In genomic region chr5:29005386-29005785, GRCh38 we compare ENCODE assay signal across 11 cellular contexts.
DNase-seq lines count a peak whose midpoint lies in the region; ATAC-seq and TF ChIP-seq lines count a peak whose summit lies in the region.
"Had no signal": no experiment of that assay in that cellular context is flagged by ENCODE, and none has a peak within 500 bp of the region (broad histone marks: within the 10 kb centered on the region; RNA-seq: fewer than 3 reads in every experiment).

No MANE protein-coding gene starts in this region.

- no peaks in the 10 kb centered on the region for H3K9me3 Mint-ChIP-seq in osteocyte (ENCODE audit: unreplicated experiment)

- H3K27me3 Mint-ChIP-seq in osteocyte (ENCODE audit: unreplicated experiment): peaks cover 8% of the 10 kb centered on the region
- H3K27me3 Mint-ChIP-seq: IgD-negative memory B cell; natural killer cell treated with Interleukin-12 subunit alpha and Interleukin-12 subunit beta and Interleukin-15 and Interleukin-18, amount 100 ng/mL, for 72 hours had no signal

- H3K27ac ChIP-seq in brain microvascular endothelial cell: no peak overlapping the region

- H3K27ac Mint-ChIP-seq in osteocyte (ENCODE audit: unreplicated experiment): no peak overlapping the region
- H3K27ac Mint-ChIP-seq: natural killer cell treated with Interleukin-12 subunit alpha and Interleukin-12 subunit beta and Interleukin-15 and Interleukin-18, amount 100 ng/mL, for 72 hours had no signal

- H3K27me3 ChIP-seq in brain microvascular endothelial cell (replicated peaks): no peaks in the 10 kb centered on the region

- ATAC-seq in left colon (no peak), GM18858 (IDR thresholded peaks at IDR 0.05; ENCODE audit: unreplicated experiment) (no peak)
- ATAC-seq: natural killer cell treated with Interleukin-12 subunit alpha and Interleukin-12 subunit beta and Interleukin-15 and Interleukin-18, amount 100 ng/mL, for 72 hours had no signal

- H3K4me3 ChIP-seq in brain microvascular endothelial cell (ENCODE audit: low read depth, low read length): no peak overlapping the region

- no peak overlapping the region for H3K4me3 Mint-ChIP-seq in osteocyte (ENCODE audit: unreplicated experiment)
- H3K4me3 Mint-ChIP-seq: IgD-negative memory B cell; natural killer cell treated with Interleukin-12 subunit alpha and Interleukin-12 subunit beta and Interleukin-15 and Interleukin-18, amount 100 ng/mL, for 72 hours had no signal

- TF ChIP-seq CTCF in brain microvascular endothelial cell (IDR thresholded peaks at IDR 0.05; ENCODE audit: low read depth, low read length, missing control alignments) (no peak), osteocyte (IDR thresholded peaks at IDR 0.05) (peak; percentile 31)

- H3K36me3 Mint-ChIP-seq in osteocyte (ENCODE audit: unreplicated experiment): no peaks in the 10 kb centered on the region
- H3K36me3 Mint-ChIP-seq: IgD-negative memory B cell; natural killer cell treated with Interleukin-12 subunit alpha and Interleukin-12 subunit beta and Interleukin-15 and Interleukin-18, amount 100 ng/mL, for 72 hours had no signal

- no peaks in the 10 kb centered on the region for H3K36me3 ChIP-seq in brain microvascular endothelial cell (replicated peaks)

- DNase-seq in NCI-H2081 (lab: John Stamatoyannopoulos, UW) (peak; percentile 17 to 47), NCI-H2081 treated with DMSO at 0.1 percent for 48 hours (lab: John Stamatoyannopoulos, UW) (no peak), NCI-H460 (ENCODE audit: extremely low read depth, low read depth) (peak; percentile 21), brain microvascular endothelial cell (peak; percentile 21), osteocyte (ENCODE audit: extremely low spot score, unreplicated experiment) (no peak), left colon (no peak), NCI-H526 (lab: John Stamatoyannopoulos, UW) (no peak)
- DNase-seq: T1000 had no signal

- H3K4me1 Mint-ChIP-seq in osteocyte (ENCODE audit: unreplicated experiment): no peaks in the 10 kb centered on the region
- H3K4me1 Mint-ChIP-seq: IgD-negative memory B cell had no signal

- intact Hi-C loops in left colon (cut with DNase I, micrococcal nuclease): no loop called here

- in situ Hi-C loops in brain microvascular endothelial cell (cut with HindIII; ENCODE audit: low pct_ligation_motif_present, low sequenced_read_pairs): no loop called here

Comparison
In these comparisons a context has a peak if more than half of its experiments do, and no peak if none do; other contexts are left out.
1. DNase-seq: peak in NCI-H2081 (2 of 2), NCI-H460 (single experiment) and brain microvascular endothelial cell (single experiment); none in NCI-H2081 treated with DMSO at 0.1 percent for 48 hours (single experiment), osteocyte (single experiment), left colon (0 of 2) and NCI-H526 (0 of 2).